ENCODE assay signal across 8 cellular contexts in the genomic region with DNA sequence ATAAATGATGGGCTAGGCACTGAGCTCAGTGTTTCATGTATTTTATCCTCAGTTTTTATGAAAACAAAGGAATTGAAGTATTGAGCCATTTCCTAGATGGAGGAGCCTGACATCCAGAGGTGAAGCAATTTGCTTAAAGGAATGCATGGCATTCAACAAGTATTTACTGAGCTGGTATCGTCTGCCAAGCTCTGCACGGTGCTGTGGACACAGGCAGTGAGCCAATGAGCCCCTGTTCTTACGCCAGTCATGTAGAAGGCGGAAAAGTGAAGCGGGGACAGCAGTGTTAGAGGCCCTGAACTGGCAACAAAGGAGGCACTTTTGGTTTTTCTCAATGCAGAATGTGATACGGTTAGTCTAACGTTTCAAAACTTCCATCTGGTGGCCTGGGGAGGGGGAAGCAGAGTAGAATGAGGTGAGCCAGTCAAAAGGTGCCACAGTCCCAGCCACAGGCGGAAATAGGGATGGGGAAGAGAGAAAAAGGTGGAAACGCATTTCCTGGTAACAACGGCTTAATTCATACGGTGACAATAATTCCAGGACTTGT.
DNase-seq lines count a peak whose midpoint lies in the region; ATAC-seq and TF ChIP-seq lines count a peak whose summit lies in the region.

No MANE protein-coding gene starts in this region.

- H3K27ac ChIP-seq in SJSA1 = peak overlapping the region; percentile 38
- peak overlapping the region; percentile 47 to 85 (median 80) for H3K27ac ChIP-seq in gastroesophageal sphincter
- H3K27ac ChIP-seq in psoas muscle = peak overlapping the region; percentile 80

- H3K36me3 ChIP-seq in SJSA1 (peaks cover 60% of the 10 kb centered on the region), gastroesophageal sphincter (peaks cover 0 to 36% of the 10 kb centered on the region in 2 donors), psoas muscle (ENCODE audit: insufficient read depth in 1 of 2, low read depth in 1 of 2) (peaks cover 0 to 5% of the 10 kb centered on the region in 2 donors)

- WGBS in gastroesophageal sphincter (ENCODE audit: low coverage in 1 of 2), 2 donors = 20 to 56% methylated on average over 5 to 10 of the region's 11 CpGs
- 46 to 51% (median 47%) methylated on average over 11 of the region's 11 CpGs for WGBS in psoas muscle, 3 donors

- TF ChIP-seq POLR2A in gastroesophageal sphincter (IDR thresholded peaks at IDR 0.05) = no peak

- no peak for TF ChIP-seq EP300 in gastroesophageal sphincter (IDR thresholded peaks at IDR 0.05)

- no peaks in the 10 kb centered on the region for H3K27me3 ChIP-seq in SJSA1 (replicated peaks)
- H3K27me3 ChIP-seq in gastroesophageal sphincter = no peaks in the 10 kb centered on the region
- H3K27me3 ChIP-seq in psoas muscle (ENCODE audit: insufficient read depth in 3 of 3, low read length in 2 of 3) = no peaks in the 10 kb centered on the region

- no peak overlapping the region for H3K4me3 ChIP-seq in SJSA1
- no peak overlapping the region for H3K4me3 ChIP-seq in gastroesophageal sphincter
- H3K4me3 ChIP-seq in psoas muscle = no peak overlapping the region

- peak; percentile 77 for DNase-seq in GM03348 (ENCODE audit: low spot score)
- DNase-seq in SJSA1 (ENCODE audit: low read depth in 1 of 2, low spot score in 2 of 2) = peak; percentile 76 to 91
- DNase-seq in psoas muscle = peak in 1 of 2 donors; percentile 43
- DNase-seq in epidermal melanocyte (ENCODE audit: insufficient read length, low spot score) = no peak
- DNase-seq in NCI-H146 treated with DMSO at 0.1 percent for 48 hours (lab: John Stamatoyannopoulos, UW; ENCODE audit: unreplicated experiment) = no peak

- H3K4me1 ChIP-seq in SJSA1 (replicated peaks) (peaks cover 48% of the 10 kb centered on the region), gastroesophageal sphincter (peaks cover 14 to 77% (median 33%) of the 10 kb centered on the region in 3 donors), psoas muscle (peaks cover 34% of the 10 kb centered on the region)

- no peak for TF ChIP-seq CTCF in gastroesophageal sphincter (IDR thresholded peaks at IDR 0.05)
- TF ChIP-seq CTCF in psoas muscle (IDR thresholded peaks at IDR 0.05) = no peak

- H3K9me3 ChIP-seq in SJSA1 (replicated peaks) (no peaks in the 10 kb centered on the region; the same call in 1 of the 2 replicates), gastroesophageal sphincter (no peaks in the 10 kb centered on the region), psoas muscle (no peaks in the 10 kb centered on the region)

- intact Hi-C loops in psoas muscle (cut with DNase I) = loop anchor here in 1 of 2 donors (5.0 kb wide), 1 partner anchor 122 kb away; no protein-coding TSS in a partner anchor

- ATAC-seq in gastroesophageal sphincter (peak; percentile 67), psoas muscle (no peak), GM18520 (IDR thresholded peaks at IDR 0.05; ENCODE audit: unreplicated experiment) (no peak), HG03520 (IDR thresholded peaks at IDR 0.05; ENCODE audit: unreplicated experiment) (no peak)

Comparison
In these comparisons a context has a peak if more than half of its experiments do, and no peak if none do; other contexts are left out.
1. DNase-seq: peak in GM03348 (single experiment) and SJSA1 (2 of 2); none in epidermal melanocyte (single experiment) and NCI-H146 treated with DMSO at 0.1 percent for 48 hours (single experiment).
2. Peak in every context shown above with its lines, with median percentiles within 50 percentile points of each other: H3K27ac ChIP-seq.